Comparison of ENCODE assay signal across 8 cellular contexts in genomic region chr22:45503071-45503815, GRCh38. TPM values are rescaled to one million over a fixed set of nuclear protein-coding genes. Genes with fewer than 3 reads are reported as not detected.
DNase-seq lines count a peak whose midpoint lies in the region; ATAC-seq and TF ChIP-seq lines count a peak whose summit lies in the region.

No MANE protein-coding gene starts in this region.

- CTCF ChIA-PET in activated naive CD4-positive, alpha-beta T cell treated with anti-CD3 and anti-CD28 coated beads for 36 hours (lab: Charles Lee), result no interaction called here
- CTCF ChIA-PET in activated naive CD4-positive, alpha-beta T cell treated with anti-CD3 and anti-CD28 coated beads, Interleukin-2, amount 10 ng/mL, durations not matched to agents 7 days and 5 days (lab: Charles Lee), result no interaction called here

- peak overlapping the region; percentile 74 to 75 for H3K23ac ChIP-seq in mesenchymal stem cell (ENCODE audit: low read length in 2 of 2)

- H3K27me3 Mint-ChIP-seq in activated naive CD4-positive, alpha-beta T cell treated with anti-CD3 and anti-CD28 coated beads for 36 hours (ENCODE audit: low read depth), result peaks cover 33% of the 10 kb centered on the region
- H3K27me3 Mint-ChIP-seq in activated naive CD4-positive, alpha-beta T cell treated with anti-CD3 and anti-CD28 coated beads, Interleukin-2, amount 10 ng/mL, durations not matched to agents 7 days and 5 days, result peaks cover 80% of the 10 kb centered on the region
- H3K27me3 Mint-ChIP-seq in chondrocyte (ENCODE audit: low read depth), result no peaks in the 10 kb centered on the region

- no peak overlapping the region for H2AFZ ChIP-seq in mesenchymal stem cell (ENCODE audit: low read depth, low read length)

- H3K4me1 ChIP-seq in mesenchymal stem cell (ENCODE audit: control insufficient read depth, insufficient read depth, low read depth, low read length), result peaks cover 38% of the 10 kb centered on the region
- peaks cover 7 to 12% (median 10%) of the 10 kb centered on the region in 4 donors for H3K4me1 ChIP-seq in upper lobe of left lung

- peak overlapping the region; percentile 86 for H3K27ac ChIP-seq in mesenchymal stem cell (ENCODE audit: low read length, poor library complexity, severe bottlenecking)
- H3K27ac ChIP-seq in upper lobe of left lung, result peak overlapping the region; percentile 67 to 84 (median 80)

- H3K9ac ChIP-seq in mesenchymal stem cell (ENCODE audit: low read length), result peak overlapping the region; percentile 90

- H4K8ac ChIP-seq in mesenchymal stem cell (ENCODE audit: low read length), result peak overlapping the region; percentile 73

- H3K27ac Mint-ChIP-seq in activated naive CD4-positive, alpha-beta T cell treated with anti-CD3 and anti-CD28 coated beads for 36 hours, result no peak overlapping the region
- no peak overlapping the region for H3K27ac Mint-ChIP-seq in activated naive CD4-positive, alpha-beta T cell treated with anti-CD3 and anti-CD28 coated beads, Interleukin-2, amount 10 ng/mL, durations not matched to agents 7 days and 5 days
- H3K27ac Mint-ChIP-seq in chondrocyte (ENCODE audit: unreplicated experiment), result peak overlapping the region; percentile 96

- H3K9me3 ChIP-seq in mesenchymal stem cell (ENCODE audit: control insufficient read depth, low read length) (no peaks in the 10 kb centered on the region), upper lobe of left lung (no peaks in the 10 kb centered on the region)

- TF ChIP-seq EP300 in upper lobe of left lung (IDR thresholded peaks at IDR 0.05), result no peak

- H2BK12ac ChIP-seq in mesenchymal stem cell (ENCODE audit: low read length in 2 of 2), result peak overlapping the region; percentile 75 to 76

- H3K79me1 ChIP-seq in mesenchymal stem cell (replicated peaks; ENCODE audit: low read length, poor library complexity, severe bottlenecking), result no peaks in the 10 kb centered on the region

- intact Hi-C loops in activated naive CD4-positive, alpha-beta T cell treated with anti-CD3 and anti-CD28 coated beads for 36 hours (cut with micrococcal nuclease), result no loop called here

- peak overlapping the region; percentile 92 to 96 for H3K4ac ChIP-seq in mesenchymal stem cell (ENCODE audit: low read depth in 1 of 2, low read length in 2 of 2)

- no peaks in the 10 kb centered on the region for H3K36me3 Mint-ChIP-seq in activated naive CD4-positive, alpha-beta T cell treated with anti-CD3 and anti-CD28 coated beads for 36 hours (ENCODE audit: low read depth)
- H3K36me3 Mint-ChIP-seq in activated naive CD4-positive, alpha-beta T cell treated with anti-CD3 and anti-CD28 coated beads, Interleukin-2, amount 10 ng/mL, durations not matched to agents 7 days and 5 days, result no peaks in the 10 kb centered on the region
- no peaks in the 10 kb centered on the region for H3K36me3 Mint-ChIP-seq in chondrocyte (ENCODE audit: low read depth)

- H2BK120ac ChIP-seq in mesenchymal stem cell (ENCODE audit: low read depth, low read length), result peak overlapping the region; percentile 96

- whole genome bisulfite sequencing in mesenchymal stem cell, result under 1% methylated on average over 42 of the region's 51 CpGs
- WGBS in upper lobe of left lung, 2 donors, result 36 to 78% methylated on average over 6 to 33 of the region's 51 CpGs

- peak overlapping the region; percentile 0 for H2AK5ac ChIP-seq in mesenchymal stem cell (ENCODE audit: low read length, severe bottlenecking)

- H2BK5ac ChIP-seq in mesenchymal stem cell (ENCODE audit: low read depth, low read length, poor library complexity, severe bottlenecking), result peak overlapping the region; percentile 77

- TF ChIP-seq CTCF in chondrocyte (IDR thresholded peaks at IDR 0.05) (no peak), upper lobe of left lung (IDR thresholded peaks at IDR 0.05) (no peak)

- peak overlapping the region; percentile 89 for H3K4me2 ChIP-seq in mesenchymal stem cell (ENCODE audit: low read length, poor library complexity, severe bottlenecking)

- H3K4me3 ChIP-seq in mesenchymal stem cell (ENCODE audit: insufficient read depth in 1 of 2, low read depth in 1 of 2, low read length in 2 of 2) (peak overlapping the region; percentile 86 to 96), upper lobe of left lung (peak overlapping the region; percentile 7 to 53 (median 47))

- no peak for TF ChIP-seq POLR2A in upper lobe of left lung (IDR thresholded peaks at IDR 0.05)

- peaks cover 8% of the 10 kb centered on the region for H3K4me1 Mint-ChIP-seq in activated naive CD4-positive, alpha-beta T cell treated with anti-CD3 and anti-CD28 coated beads for 36 hours (ENCODE audit: low read depth)
- H3K4me1 Mint-ChIP-seq in activated naive CD4-positive, alpha-beta T cell treated with anti-CD3 and anti-CD28 coated beads, Interleukin-2, amount 10 ng/mL, durations not matched to agents 7 days and 5 days, result peaks cover 2% of the 10 kb centered on the region
- H3K4me1 Mint-ChIP-seq in chondrocyte (ENCODE audit: low read depth), result peaks cover 32% of the 10 kb centered on the region

- peaks cover 0 to 15% of the 10 kb centered on the region in 2 experiments for H3K36me3 ChIP-seq in mesenchymal stem cell (ENCODE audit: control insufficient read depth in 1 of 2, insufficient read depth in 2 of 2, low read depth in 1 of 2, low read length in 2 of 2)
- H3K36me3 ChIP-seq in upper lobe of left lung, result no peaks in the 10 kb centered on the region

- no peaks in the 10 kb centered on the region for H3K9me3 Mint-ChIP-seq in activated naive CD4-positive, alpha-beta T cell treated with anti-CD3 and anti-CD28 coated beads for 36 hours
- no peaks in the 10 kb centered on the region for H3K9me3 Mint-ChIP-seq in activated naive CD4-positive, alpha-beta T cell treated with anti-CD3 and anti-CD28 coated beads, Interleukin-2, amount 10 ng/mL, durations not matched to agents 7 days and 5 days
- H3K9me3 Mint-ChIP-seq in chondrocyte (ENCODE audit: low read depth), result no peaks in the 10 kb centered on the region

- H3K27me3 ChIP-seq in mesenchymal stem cell (ENCODE audit: control insufficient read depth in 1 of 2, insufficient read depth in 1 of 2, low read length in 2 of 2), result no peaks in the 10 kb centered on the region
- H3K27me3 ChIP-seq in upper lobe of left lung, result peaks cover 0 to 19% (median 12%) of the 10 kb centered on the region in 4 donors

- peak overlapping the region in 1 of 2 experiments; percentile 87 for H3K14ac ChIP-seq in mesenchymal stem cell (ENCODE audit: low read length in 2 of 2)

- peak overlapping the region; percentile 93 for H4K91ac ChIP-seq in mesenchymal stem cell (ENCODE audit: low read length)

- H3K4me3 Mint-ChIP-seq in activated naive CD4-positive, alpha-beta T cell treated with anti-CD3 and anti-CD28 coated beads for 36 hours, result peak overlapping the region; percentile 12
- no peak overlapping the region for H3K4me3 Mint-ChIP-seq in activated naive CD4-positive, alpha-beta T cell treated with anti-CD3 and anti-CD28 coated beads, Interleukin-2, amount 10 ng/mL, durations not matched to agents 7 days and 5 days
- H3K4me3 Mint-ChIP-seq in chondrocyte (ENCODE audit: unreplicated experiment), result peak overlapping the region; percentile 85

- H3K18ac ChIP-seq in mesenchymal stem cell (ENCODE audit: low read depth in 1 of 2, low read length in 2 of 2), result peak overlapping the region; percentile 63 to 91

- peak overlapping the region; percentile 68 for H2BK15ac ChIP-seq in mesenchymal stem cell (ENCODE audit: low read depth, poor library complexity, severe bottlenecking)

- DNase-seq in activated naive CD4-positive, alpha-beta T cell treated with anti-CD3 and anti-CD28 coated beads for 36 hours, result no peak
- DNase-seq in activated naive CD4-positive, alpha-beta T cell treated with anti-CD3 and anti-CD28 coated beads, Interleukin-2, amount 10 ng/mL, durations not matched to agents 7 days and 5 days, result no peak
- DNase-seq in chondrocyte (ENCODE audit: low spot score) (peak; percentile 59), mesenchymal stem cell (peak; percentile 45), upper lobe of left lung (no peak), H4 (ENCODE audit: low spot score) (no peak)

- no peak for ATAC-seq in upper lobe of left lung (ENCODE audit: low FRiP score in 2 of 2)
- no peak for ATAC-seq in HG03460 (IDR thresholded peaks at IDR 0.05; ENCODE audit: unreplicated experiment)
- ATAC-seq in HG03025 (IDR thresholded peaks at IDR 0.05; ENCODE audit: low FRiP score, unreplicated experiment), result no peak

RNA-seq across cellular contexts. Expression of gene FBLN1, which starts 0.6 kb away (rescaled TPM):
- not detected for total RNA-seq in activated naive CD4-positive, alpha-beta T cell treated with anti-CD3 and anti-CD28 coated beads for 36 hours
- total RNA-seq in chondrocyte (127 to 186 TPM (median 183 TPM) in 3 replicates), upper lobe of left lung (100 to 1,000 TPM in 4 of 6 donors, 10 to 100 TPM in 2; 63.9 to 523 (median 207) TPM)
- polyA plus RNA-seq in mesenchymal stem cell (2013, experiment 1 of 2), result 190 TPM
- polyA plus RNA-seq in mesenchymal stem cell (2013, experiment 2 of 2), result 191 TPM
- total RNA-seq in H4 (2014; rRNA removed; shearing (Covaris generic)), result 0.37 and 1.0 TPM in 2 replicates

Comparison
In these comparisons a context has a peak if more than half of its experiments do, and no peak if none do; other contexts are left out.
1. DNase-seq: peak in chondrocyte (single experiment) and mesenchymal stem cell (single experiment); none in activated naive CD4-positive, alpha-beta T cell treated with anti-CD3 and anti-CD28 coated beads for 36 hours (single experiment), activated naive CD4-positive, alpha-beta T cell treated with anti-CD3 and anti-CD28 coated beads, Interleukin-2, amount 10 ng/mL, durations not matched to agents 7 days and 5 days (single experiment), upper lobe of left lung (0 of 2) and H4 (single experiment).
2. RNA of gene FBLN1, which starts 0.6 kb away (total RNA-seq): 63.9 to 523 TPM in upper lobe of left lung and 127 to 186 TPM in chondrocyte; 0.37 to 1.0 TPM in H4 and not detected in activated naive CD4-positive, alpha-beta T cell treated with anti-CD3 and anti-CD28 coated beads for 36 hours; every median in the first group is over 10 times any median in the second.